In the genomic region with DNA sequence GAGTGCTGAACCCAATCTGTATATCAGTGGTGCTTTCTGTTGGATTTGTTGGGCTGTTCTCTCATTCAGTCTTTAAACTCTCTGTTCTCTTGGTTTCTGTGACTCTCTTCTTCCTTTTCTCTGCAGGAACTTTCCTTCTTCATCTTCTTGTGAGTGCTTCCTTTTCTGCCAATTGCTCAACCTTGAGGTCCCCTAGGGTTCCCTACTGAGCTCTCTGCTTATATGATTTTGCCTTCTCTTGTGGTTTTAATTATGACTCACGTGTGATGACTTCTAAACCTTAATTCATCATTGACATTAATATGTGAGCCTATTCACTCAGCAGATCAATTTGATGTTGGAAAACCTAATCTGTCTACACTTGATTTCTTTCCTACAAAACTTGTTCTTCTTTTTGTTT, we compare ENCODE assay signal across 20 cellular contexts. TPM values are rescaled to one million over a fixed set of nuclear protein-coding genes. Genes with fewer than 3 reads are reported as not detected.
DNase-seq lines count a peak whose midpoint lies in the region; ATAC-seq and TF ChIP-seq lines count a peak whose summit lies in the region.
"Had no signal": no experiment of that assay in that cellular context is flagged by ENCODE, and none has a peak within 500 bp of the region (broad histone marks: within the 10 kb centered on the region; RNA-seq: fewer than 3 reads in every experiment).

No MANE protein-coding gene starts in this region.

- H3K36me3 ChIP-seq in SJCRH30: no peaks in the 10 kb centered on the region
- H3K36me3 ChIP-seq: SJSA1 had no signal

- peaks cover 14% of the 10 kb centered on the region for H3K27me3 Mint-ChIP-seq in activated naive CD8-positive, alpha-beta T cell treated with anti-CD3 and anti-CD28 coated beads, Interleukin-2, amount 50 U/mL, for 24 hours
- H3K27me3 Mint-ChIP-seq in activated naive CD8-positive, alpha-beta T cell treated with anti-CD3 and anti-CD28 coated beads for 36 hours: peaks cover 12% of the 10 kb centered on the region

- H3K4me3 ChIP-seq in NB4 (ENCODE audit: low read depth, low read length) (no peak overlapping the region), dorsolateral prefrontal cortex (no peak overlapping the region), SJCRH30 (no peak overlapping the region)
- H3K4me3 ChIP-seq: GM23248, SJSA1 had no signal

- peaks cover 0 to 10% (median 0%) of the 10 kb centered on the region in 45 donors for H3K27me3 ChIP-seq in dorsolateral prefrontal cortex
- no peaks in the 10 kb centered on the region for H3K27me3 ChIP-seq in SJCRH30

- no peak overlapping the region for H3K4me3 Mint-ChIP-seq in activated naive CD8-positive, alpha-beta T cell treated with anti-CD3 and anti-CD28 coated beads, Interleukin-2, amount 50 U/mL, for 24 hours
- no peak overlapping the region for H3K4me3 Mint-ChIP-seq in activated naive CD8-positive, alpha-beta T cell treated with anti-CD3 and anti-CD28 coated beads for 36 hours

- intact Hi-C loops in dorsolateral prefrontal cortex (cut with DNase I): no loop called here

- TF ChIP-seq CTCF in NB4 (IDR thresholded peaks at IDR 0.05; ENCODE audit: low read depth, low read length) (no peak), dorsolateral prefrontal cortex (IDR thresholded peaks at IDR 0.05 in 54 of 56, conservative IDR thresholded peaks at IDR 0.05 in 2 of 56; ENCODE audit: low read depth in 1 of 56, partially characterized antibody in 56 of 56) (no peak)

- H3K27ac ChIP-seq in dorsolateral prefrontal cortex (peak overlapping the region in 31 of 59 donors; percentile 2 to 97 (median 37)), SJCRH30 (no peak overlapping the region)
- H3K27ac ChIP-seq: C4-2B, GM23248, SJSA1 had no signal

- H3K4me1 ChIP-seq in SJCRH30: no peaks in the 10 kb centered on the region
- H3K4me1 ChIP-seq: SJSA1 had no signal

- no peaks in the 10 kb centered on the region for H3K36me3 Mint-ChIP-seq in activated naive CD8-positive, alpha-beta T cell treated with anti-CD3 and anti-CD28 coated beads, Interleukin-2, amount 50 U/mL, for 24 hours (ENCODE audit: low read depth)
- H3K36me3 Mint-ChIP-seq in activated naive CD8-positive, alpha-beta T cell treated with anti-CD3 and anti-CD28 coated beads for 36 hours: no peaks in the 10 kb centered on the region

- no peaks in the 10 kb centered on the region for H3K9me3 ChIP-seq in SJCRH30 (replicated peaks)
- H3K9me3 ChIP-seq: SJSA1 had no signal

- no peaks in the 10 kb centered on the region for H3K9me3 Mint-ChIP-seq in activated naive CD8-positive, alpha-beta T cell treated with anti-CD3 and anti-CD28 coated beads, Interleukin-2, amount 50 U/mL, for 24 hours
- H3K9me3 Mint-ChIP-seq in activated naive CD8-positive, alpha-beta T cell treated with anti-CD3 and anti-CD28 coated beads for 36 hours: no peaks in the 10 kb centered on the region

- no peak for TF ChIP-seq POLR2A in NB4 (IDR thresholded peaks at IDR 0.05; ENCODE audit: extremely low read depth, insufficient read length)

- DNase-seq in activated naive CD8-positive, alpha-beta T cell treated with anti-CD3 and anti-CD28 coated beads, Interleukin-2, amount 50 U/mL, for 24 hours: no peak
- no peak for DNase-seq in activated naive CD8-positive, alpha-beta T cell treated with anti-CD3 and anti-CD28 coated beads for 36 hours
- DNase-seq in NB4 (ENCODE audit: low read depth): peak; percentile 24
- no peak for DNase-seq in dorsolateral prefrontal cortex
- DNase-seq in NCI-H2081 (lab: John Stamatoyannopoulos, UW): no peak
- DNase-seq in hippocampal formation (lab: John Stamatoyannopoulos, UW): no peak
- DNase-seq in SJCRH30: no peak
- DNase-seq: 8988T, DND-41, GM23248, KBM-7, NCI-H187, NCI-H446, NCI-H69 had no signal

- no peaks in the 10 kb centered on the region for H3K4me1 Mint-ChIP-seq in activated naive CD8-positive, alpha-beta T cell treated with anti-CD3 and anti-CD28 coated beads, Interleukin-2, amount 50 U/mL, for 24 hours
- no peaks in the 10 kb centered on the region for H3K4me1 Mint-ChIP-seq in activated naive CD8-positive, alpha-beta T cell treated with anti-CD3 and anti-CD28 coated beads for 36 hours

- no peak overlapping the region for H3K27ac Mint-ChIP-seq in activated naive CD8-positive, alpha-beta T cell treated with anti-CD3 and anti-CD28 coated beads, Interleukin-2, amount 50 U/mL, for 24 hours
- H3K27ac Mint-ChIP-seq in activated naive CD8-positive, alpha-beta T cell treated with anti-CD3 and anti-CD28 coated beads for 36 hours: no peak overlapping the region

- peak; percentile 81 for ATAC-seq in activated naive CD8-positive, alpha-beta T cell treated with anti-CD3 and anti-CD28 coated beads, Interleukin-2, amount 50 U/mL, for 24 hours
- ATAC-seq in HG02610 (IDR thresholded peaks at IDR 0.05; ENCODE audit: unreplicated experiment): no peak
- ATAC-seq: HCT116 had no signal

RNA-seq across cellular contexts. Expression of gene MOBP, which starts 39.4 kb away (rescaled TPM):
- not detected for total RNA-seq in activated naive CD8-positive, alpha-beta T cell treated with anti-CD3 and anti-CD28 coated beads for 36 hours
- 1,000 to 10,000 TPM in 11 of 120 experiments, 100 to 1,000 TPM in 101, 10 to 100 TPM in 8; 40.9 to 1,548 (median 379) TPM for total RNA-seq in dorsolateral prefrontal cortex
- 0.04 TPM in 1 of 2 replicates, not detected in the other for total RNA-seq in SJCRH30 (2014; rRNA removed; shearing (Covaris generic))
- total RNA-seq: GM23248, M059J, RPMI7951, SJSA1 had no signal

Comparison
In these comparisons a context has a peak if more than half of its experiments do, and no peak if none do; other contexts are left out.
1. RNA of gene MOBP, which starts 39.4 kb away (total RNA-seq): 40.9 to 1,548 TPM in dorsolateral prefrontal cortex; 0.04 TPM in SJCRH30 and not detected in activated naive CD8-positive, alpha-beta T cell treated with anti-CD3 and anti-CD28 coated beads for 36 hours; every median in the first group is over 10 times any median in the second.